ENCODE assay signal across 17 cellular contexts in genomic region chr4:117156806-117157205, GRCh38.
A peak's percentile ranks its signal among the peaks of the same experiment; 100 is the strongest.
DNase-seq lines count a peak whose midpoint lies in the region; ATAC-seq and TF ChIP-seq lines count a peak whose summit lies in the region.
"Had no signal": no experiment of that assay in that cellular context is flagged by ENCODE, and none has a peak within 500 bp of the region (broad histone marks: within the 10 kb centered on the region; RNA-seq: fewer than 3 reads in every experiment).

No MANE protein-coding gene starts in this region.

- ATAC-seq in GM21529 (IDR thresholded peaks at IDR 0.05; ENCODE audit: unreplicated experiment) (no peak), right cardiac atrium (no peak)
- ATAC-seq: HepG2 had no signal

- DNase-seq in A673 (ENCODE audit: low spot score), result peak; percentile 63
- DNase-seq in H9, result no peak
- peak; percentile 63 for DNase-seq in NCI-H82 treated with DMSO at 0.1 percent for 48 hours (lab: John Stamatoyannopoulos, UW; ENCODE audit: unreplicated experiment)
- DNase-seq in retinal pigment epithelial cell (ENCODE audit: low read depth), result peak; percentile 35
- no peak for DNase-seq in mesendoderm
- no peak for DNase-seq in right cardiac atrium
- DNase-seq: AML-193; Calu3; CD4-positive, CD25-positive, alpha-beta regulatory T cell; DMS153; DMS79 treated with DMSO at 0.1 percent for 48 hours; GDM1; H7 had no signal

- WGBS in H9 (ENCODE audit: extremely low coverage, insufficient read length, low lambda C conversion rate), result no CpG with 5 or more reads among the region's 2 CpGs
- no CpG with 5 or more reads among the region's 2 CpGs for WGBS in mesendoderm (ENCODE audit: extremely low coverage, insufficient coverage, low lambda C conversion rate)
- 25% methylated on average over 2 of the region's 2 CpGs for WGBS in right cardiac atrium

- no peak overlapping the region for H2BK12ac ChIP-seq in H9 (ENCODE audit: insufficient read length, low read depth, low read length)

- no peaks in the 10 kb centered on the region for H3K36me3 ChIP-seq in A673 (ENCODE audit: insufficient read depth, low read length, poor library complexity, severe bottlenecking)
- no peaks in the 10 kb centered on the region for H3K36me3 ChIP-seq in mesendoderm (ENCODE audit: control insufficient read depth, insufficient read depth, low read length)
- H3K36me3 ChIP-seq: BLaER1 had no signal

- peaks cover 8 to 18% of the 10 kb centered on the region in 2 experiments for H3K4me1 Mint-ChIP-seq in H9
- H3K4me1 Mint-ChIP-seq: CD4-positive, CD25-positive, alpha-beta regulatory T cell had no signal

- H3K27ac ChIP-seq in A673 (ENCODE audit: low read depth, low read length, poor library complexity, severe bottlenecking) (peak overlapping the region; percentile 85), H9 (ENCODE audit: insufficient read length, low read depth, low read length) (no peak overlapping the region), mesendoderm (ENCODE audit: low read depth, low read length) (no peak overlapping the region), right cardiac atrium (ENCODE audit: low read length) (no peak overlapping the region)
- H3K27ac ChIP-seq: 22Rv1, BLaER1 had no signal

- intact Hi-C loops in A673 (cut with micrococcal nuclease; ENCODE audit: unreplicated experiment) (no loop called here), right cardiac atrium (cut with DNase I) (no loop called here)

- no peak overlapping the region for H4K91ac ChIP-seq in H9 (ENCODE audit: insufficient read length, low read depth, low read length)

- no peaks in the 10 kb centered on the region for H3K79me2 ChIP-seq in H9 (ENCODE audit: insufficient read depth, low read length)
- H3K79me2 ChIP-seq in mesendoderm (ENCODE audit: control insufficient read depth, insufficient read depth, low read length), result no peaks in the 10 kb centered on the region

- POLR2A ChIA-PET in A673 (lab: Charles Lee; ENCODE audit: low non-redundant PET), result no interaction called here

- H3K18ac ChIP-seq in H9 (ENCODE audit: insufficient read length, low read depth, low read length), result no peak overlapping the region
- H3K18ac ChIP-seq in mesendoderm (ENCODE audit: low read length), result no peak overlapping the region

- H4K8ac ChIP-seq in H9 (replicated peaks; ENCODE audit: insufficient read length, low read depth, low read length) (no peak overlapping the region), mesendoderm (ENCODE audit: low read depth, low read length) (no peak overlapping the region)

- peaks cover 0 to 2% of the 10 kb centered on the region in 2 experiments; a peak in 3 of 5 replicates for H3K9me3 Mint-ChIP-seq in H9

- H2AK5ac ChIP-seq in H9 (ENCODE audit: insufficient read length, low read length) (no peak overlapping the region), mesendoderm (ENCODE audit: low read length) (no peak overlapping the region)

- H3K4ac ChIP-seq in H9 (ENCODE audit: low read depth, low read length) (no peak overlapping the region), mesendoderm (ENCODE audit: low read depth, low read length) (no peak overlapping the region)

- H3K56ac ChIP-seq in H9 (ENCODE audit: insufficient read length, low read depth, low read length), result no peak overlapping the region
- H3K56ac ChIP-seq in mesendoderm (ENCODE audit: low read length), result no peak overlapping the region

- no peak overlapping the region for H2BK5ac ChIP-seq in H9 (ENCODE audit: insufficient read length, low read length)
- no peak overlapping the region for H2BK5ac ChIP-seq in mesendoderm (ENCODE audit: low read length)

- H3K27me3 ChIP-seq in A673 (replicated peaks; ENCODE audit: insufficient read depth, low read depth, low read length, poor library complexity), result no peaks in the 10 kb centered on the region
- no peaks in the 10 kb centered on the region for H3K27me3 ChIP-seq in H9 (ENCODE audit: insufficient read depth, low read length)
- no peaks in the 10 kb centered on the region for H3K27me3 ChIP-seq in mesendoderm (ENCODE audit: insufficient read depth, low read length, poor library complexity)
- H3K27me3 ChIP-seq in right cardiac atrium (ENCODE audit: control insufficient read depth, insufficient read depth), result no peaks in the 10 kb centered on the region
- H3K27me3 ChIP-seq: BLaER1 had no signal

- H3K9ac ChIP-seq in H9 (ENCODE audit: extremely low read depth, insufficient read length, low read length) (no peak overlapping the region), mesendoderm (ENCODE audit: low read length) (no peak overlapping the region)
- H3K9ac ChIP-seq: BLaER1 had no signal

- CTCF ChIA-PET in A673 (lab: Charles Lee), result no interaction called here

- no peaks in the 10 kb centered on the region for H3K23me2 ChIP-seq in H9 (ENCODE audit: insufficient read length, low read depth, low read length, poor library complexity, severe bottlenecking)

- no peaks in the 10 kb centered on the region for H3K27me3 Mint-ChIP-seq in H9 (ENCODE audit: low read depth)
- H3K27me3 Mint-ChIP-seq: CD4-positive, CD25-positive, alpha-beta regulatory T cell had no signal

- no peak overlapping the region for H2AFZ ChIP-seq in H9 (ENCODE audit: low read length)

- no peak overlapping the region for H3K4me3 Mint-ChIP-seq in H9
- H3K4me3 Mint-ChIP-seq: CD4-positive, CD25-positive, alpha-beta regulatory T cell had no signal

- no peak overlapping the region for H2BK20ac ChIP-seq in H9 (ENCODE audit: low read depth, low read length, poor library complexity, severe bottlenecking)

- H3K4me3 ChIP-seq in A673 (ENCODE audit: low read depth, low read length, poor library complexity, severe bottlenecking), result peak overlapping the region; percentile 22
- no peak overlapping the region for H3K4me3 ChIP-seq in retinal pigment epithelial cell (ENCODE audit: low read length)
- no peak overlapping the region for H3K4me3 ChIP-seq in mesendoderm (ENCODE audit: low read length)
- no peak overlapping the region for H3K4me3 ChIP-seq in right cardiac atrium (ENCODE audit: low read length)
- H3K4me3 ChIP-seq: BLaER1 had no signal

- H2BK15ac ChIP-seq in H9 (ENCODE audit: low read depth, low read length), result no peak overlapping the region
- no peak overlapping the region for H2BK15ac ChIP-seq in mesendoderm (replicated peaks; ENCODE audit: low read depth)

- BruUV-seq in A673 (replicated peaks; lab: Mats Ljungman, UMichigan), result no TSS peak

- peaks cover 0 to 5% (median 2%) of the 10 kb centered on the region in 3 experiments; a peak in 3 of 7 replicates for H3K36me3 Mint-ChIP-seq in H9 (ENCODE audit: insufficient read depth in 1 of 3, low read depth in 3 of 3)
- H3K36me3 Mint-ChIP-seq: CD4-positive, CD25-positive, alpha-beta regulatory T cell had no signal

- H3K27ac Mint-ChIP-seq in H9, result peak overlapping the region in 2 of 3 experiments; percentile 89; a peak in 3 of 7 replicates
- H3K27ac Mint-ChIP-seq: CD4-positive, CD25-positive, alpha-beta regulatory T cell had no signal

- H3K79me1 ChIP-seq in H9 (ENCODE audit: insufficient read depth, low read depth, low read length, poor library complexity, severe bottlenecking), result no peaks in the 10 kb centered on the region
- H3K79me1 ChIP-seq in mesendoderm (ENCODE audit: low read length), result no peaks in the 10 kb centered on the region

- H4K5ac ChIP-seq in H9 (ENCODE audit: insufficient read length, low read depth, low read length) (no peak overlapping the region), mesendoderm (ENCODE audit: low read length) (no peak overlapping the region)

- no peak overlapping the region for H3K23ac ChIP-seq in H9 (ENCODE audit: insufficient read length, low read depth, low read length)
- no peak overlapping the region for H3K23ac ChIP-seq in mesendoderm (ENCODE audit: low read length)

- H3T11ph ChIP-seq in H9 (ENCODE audit: low read length), result no peak overlapping the region

- H4K20me1 ChIP-seq in H9 (ENCODE audit: control insufficient read depth, insufficient read depth, insufficient read length), result no peaks in the 10 kb centered on the region
- H4K20me1 ChIP-seq: BLaER1 had no signal

- H2BK120ac ChIP-seq in H9 (ENCODE audit: low read depth, low read length, poor library complexity, severe bottlenecking) (no peak overlapping the region), mesendoderm (ENCODE audit: low read depth, low read length) (no peak overlapping the region)

- no peak overlapping the region for H3K14ac ChIP-seq in H9 (ENCODE audit: insufficient read depth, low read length)

- TF ChIP-seq CTCF in A673 (conservative IDR thresholded peaks at IDR 0.05; ENCODE audit: low read depth, low read length) (no peak), H9 (conservative IDR thresholded peaks at IDR 0.05) (no peak), retinal pigment epithelial cell (conservative IDR thresholded peaks at IDR 0.05; ENCODE audit: low read depth, low read length) (no peak)

- H3K4me2 ChIP-seq in H9 (ENCODE audit: insufficient read depth, insufficient read length, low read length) (no peak overlapping the region), mesendoderm (ENCODE audit: low read length) (no peak overlapping the region)
- H3K4me2 ChIP-seq: BLaER1 had no signal

- H3K9me3 ChIP-seq in A673 (ENCODE audit: low read depth, low read length, poor library complexity, severe bottlenecking) (peaks cover 3% of the 10 kb centered on the region), H9 (ENCODE audit: control insufficient read depth, low read depth, low read length) (no peaks in the 10 kb centered on the region), right cardiac atrium (ENCODE audit: control insufficient read depth, low read length) (no peaks in the 10 kb centered on the region)
- H3K9me3 ChIP-seq: BLaER1 had no signal

- H3K4me1 ChIP-seq in A673 (ENCODE audit: insufficient read depth, low read length, poor library complexity, severe bottlenecking) (peaks cover 14% of the 10 kb centered on the region), H9 (ENCODE audit: insufficient read depth, low read length) (no peaks in the 10 kb centered on the region), mesendoderm (ENCODE audit: control insufficient read depth, low read depth, low read length) (no peaks in the 10 kb centered on the region), right cardiac atrium (ENCODE audit: control insufficient read depth, insufficient read depth, low read length) (no peaks in the 10 kb centered on the region)
- H3K4me1 ChIP-seq: BLaER1 had no signal

Comparison
In these comparisons a context has a peak if more than half of its experiments do, and no peak if none do; other contexts are left out.
1. DNase-seq: peak in A673 (single experiment), NCI-H82 treated with DMSO at 0.1 percent for 48 hours (single experiment) and retinal pigment epithelial cell (single experiment); none in H9 (single experiment), mesendoderm (single experiment) and right cardiac atrium (0 of 3).